21 cellular contexts compared by ENCODE assay signal in genomic region chr22:37618674-37619073, GRCh38. TPM values are rescaled to one million over a fixed set of nuclear protein-coding genes. Genes with fewer than 3 reads are reported as not detected.
"Had no signal": no experiment of that assay in that cellular context is flagged by ENCODE, and none has a peak within 500 bp of the region (broad histone marks: within the 10 kb centered on the region; RNA-seq: fewer than 3 reads in every experiment).

No MANE protein-coding gene starts in this region.

- H3K27me3 Mint-ChIP-seq: naive thymus-derived CD8-positive, alpha-beta T cell; type B pancreatic cell had no signal

- H3K27me3 ChIP-seq: heart left ventricle, neutrophil, right atrium auricular region, sigmoid colon had no signal

- H3K27ac Mint-ChIP-seq: type B pancreatic cell had no signal

- H3K4me3 Mint-ChIP-seq: naive thymus-derived CD8-positive, alpha-beta T cell; type B pancreatic cell had no signal

- ATAC-seq: esophagus mucosa; heart left ventricle; left lobe of liver; mucosa of descending colon; naive thymus-derived CD8-positive, alpha-beta T cell had no signal

- H3K9me3 ChIP-seq: heart left ventricle, mucosa of descending colon, neutrophil, right atrium auricular region, sigmoid colon had no signal

- H3K27ac ChIP-seq: heart left ventricle, neutrophil, right atrium auricular region, sigmoid colon had no signal

- H3K9me3 Mint-ChIP-seq: naive thymus-derived CD8-positive, alpha-beta T cell; type B pancreatic cell had no signal

- DNase-seq: effector memory CD4-positive, alpha-beta T cell; heart left ventricle; hypothalamus; mammary epithelial cell; mucosa of descending colon; stimulated activated CD4-positive, alpha-beta T cell treated with anti-CD3 and anti-CD28 coated beads, Interleukin-12 subunit alpha, Interleukin-12 subunit beta, amount 100 ng/mL, for 4 hours; stimulated activated naive CD4-positive, alpha-beta T cell treated with Interleukin-2 at 50 U/mL for 16 hours had no signal

- H3K4me3 ChIP-seq: heart left ventricle, mucosa of descending colon, right atrium auricular region, sigmoid colon, skin epidermis had no signal

RNA-seq across cellular contexts. Expression of gene LGALS2, which starts 38.8 kb away (rescaled TPM):
- total RNA-seq: esophagus mucosa; fibroblast of lung; frontal cortex; glomerular endothelial cell; mammary epithelial cell; naive thymus-derived CD8-positive, alpha-beta T cell; osteocyte; posterior vena cava; right atrium auricular region; sigmoid colon had no signal
- polyA plus RNA-seq: mammary epithelial cell; naive thymus-derived CD8-positive, alpha-beta T cell; neural cell had no signal

RNA-seq across cellular contexts. Expression of gene LGALS1, which starts 56.8 kb away (rescaled TPM):
- polyA plus RNA-seq: neural cell had no signal
